Comparison of ENCODE assay signal across 21 cellular contexts in genomic region chr9:138057726-138058125, GRCh38.
A peak's percentile ranks its signal among the peaks of the same experiment; 100 is the strongest.
DNase-seq lines count a peak whose midpoint lies in the region; ATAC-seq and TF ChIP-seq lines count a peak whose summit lies in the region.
"Had no signal": no experiment of that assay in that cellular context is flagged by ENCODE, and none has a peak within 500 bp of the region (broad histone marks: within the 10 kb centered on the region; RNA-seq: fewer than 3 reads in every experiment).

No MANE protein-coding gene starts in this region.

- no peak overlapping the region for H3K27ac ChIP-seq in coronary artery
- H3K27ac ChIP-seq: 22Rv1, A549, BLaER1, GM23248, HL-60 had no signal

- H3K27me3 Mint-ChIP-seq in CD14-positive monocyte (ENCODE audit: low read depth in 3 of 3), result peaks cover 3 to 12% (median 6%) of the 10 kb centered on the region in 3 donors
- H3K27me3 Mint-ChIP-seq in chondrocyte (ENCODE audit: low read depth), result no peaks in the 10 kb centered on the region

- TF ChIP-seq CTCF in CD14-positive monocyte (IDR thresholded peaks at IDR 0.05) (no peak), chondrocyte (IDR thresholded peaks at IDR 0.05) (no peak), coronary artery (IDR thresholded peaks at IDR 0.05) (no peak)

- H3K4me1 Mint-ChIP-seq in CD14-positive monocyte (no peaks in the 10 kb centered on the region), chondrocyte (ENCODE audit: low read depth) (no peaks in the 10 kb centered on the region)

- DNase-seq in activated CD4-positive, CD25-positive, alpha-beta regulatory T cell treated with anti-CD3 and anti-CD28 coated beads, Interleukin-2, amount 50 U/mL, for 72 hours, result peak; percentile 15
- no peak for DNase-seq in activated CD4-positive, CD25-positive, alpha-beta regulatory T cell (lab: John Stamatoyannopoulos, UW)
- peak; percentile 9 for DNase-seq in CD14-positive monocyte (ENCODE audit: low spot score)
- DNase-seq in chondrocyte (ENCODE audit: low spot score), result peak; percentile 64
- peak; percentile 37 for DNase-seq in sciatic nerve (ENCODE audit: low spot score)
- DNase-seq in OCI-M2 (lab: John Stamatoyannopoulos, UW; ENCODE audit: unreplicated experiment), result no peak
- no peak for DNase-seq in medulla oblongata (ENCODE audit: extremely low spot score)
- no peak for DNase-seq in coronary artery (ENCODE audit: low spot score)
- DNase-seq: CD8-positive, alpha-beta T cell; COR-L47; DMS 273 treated with DMSO at 0.1 percent for 48 hours; DMS53; DND-41; EL; GM23248 had no signal

- H3K9me3 Mint-ChIP-seq in CD14-positive monocyte (peaks cover 0 to 8% (median 0%) of the 10 kb centered on the region in 7 donors), chondrocyte (ENCODE audit: low read depth) (peaks cover 6% of the 10 kb centered on the region)
- H3K9me3 Mint-ChIP-seq: CD8-positive, alpha-beta T cell had no signal

- intact Hi-C loops in CD14-positive monocyte (cut with micrococcal nuclease) (no loop called here), sciatic nerve (cut with DNase I) (no loop called here)

- ATAC-seq in sciatic nerve, result no peak
- ATAC-seq: A549; CD8-positive, alpha-beta T cell; GM12878 had no signal

- H3K4me3 ChIP-seq in coronary artery, result no peak overlapping the region
- H3K4me3 ChIP-seq: A549, BLaER1, GM12878, GM23248, HAP-1 had no signal

- no peaks in the 10 kb centered on the region for H3K36me3 Mint-ChIP-seq in CD14-positive monocyte
- H3K36me3 Mint-ChIP-seq in chondrocyte (ENCODE audit: low read depth), result peaks cover 3% of the 10 kb centered on the region
- H3K36me3 Mint-ChIP-seq: CD8-positive, alpha-beta T cell had no signal

- H3K4me3 Mint-ChIP-seq in CD14-positive monocyte (no peak overlapping the region), chondrocyte (ENCODE audit: unreplicated experiment) (no peak overlapping the region)
- H3K4me3 Mint-ChIP-seq: CD8-positive, alpha-beta T cell had no signal

- H3K27ac Mint-ChIP-seq in CD14-positive monocyte, result no peak overlapping the region
- H3K27ac Mint-ChIP-seq in chondrocyte (ENCODE audit: unreplicated experiment), result no peak overlapping the region
- H3K27ac Mint-ChIP-seq: CD8-positive, alpha-beta T cell had no signal

Comparison
In these comparisons a context has a peak if more than half of its experiments do, and no peak if none do; other contexts are left out.
1. DNase-seq: peak in activated CD4-positive, CD25-positive, alpha-beta regulatory T cell treated with anti-CD3 and anti-CD28 coated beads, Interleukin-2, amount 50 U/mL, for 72 hours (single experiment), CD14-positive monocyte (single experiment), chondrocyte (single experiment) and sciatic nerve (single experiment); none in activated CD4-positive, CD25-positive, alpha-beta regulatory T cell (0 of 4), OCI-M2 (single experiment), medulla oblongata (single experiment) and coronary artery (single experiment).